In genomic region chr19:7401694-7402093, GRCh38 we compare ENCODE assay signal across 31 cellular contexts.
"Had no signal": no experiment of that assay in that cellular context is flagged by ENCODE, and none has a peak within 500 bp of the region (broad histone marks: within the 10 kb centered on the region; RNA-seq: fewer than 3 reads in every experiment).

No MANE protein-coding gene starts in this region.

- H3K4me3 Mint-ChIP-seq: activated CD8-positive, alpha-beta T cell treated with anti-CD3 and anti-CD28 coated beads for 36 hours; activated naive CD8-positive, alpha-beta T cell treated with anti-CD3 and anti-CD28 coated beads for 36 hours; activated naive CD8-positive, alpha-beta T cell treated with anti-CD3 and anti-CD28 coated beads, Interleukin-2, amount 50 U/mL, for 24 hours; activated T-cell treated with anti-CD3 and anti-CD28 coated beads, Interleukin-2, amount 50 U/mL, for 72 hours had no signal

- H3K27me3 ChIP-seq: adrenal gland, body of pancreas, esophagus squamous epithelium, gastroesophageal sphincter, heart right ventricle, hepatocyte had no signal

- H3K27ac ChIP-seq: adrenal gland, epithelial cell of prostate, esophagus squamous epithelium, gastroesophageal sphincter, heart right ventricle, hepatocyte had no signal

- DNase-seq: activated CD4-positive, alpha-beta T cell treated with anti-CD3 and anti-CD28 coated beads for 48 hours; activated CD4-positive, alpha-beta T cell treated with anti-CD3 and anti-CD28 coated beads, Interleukin-2, amount 50 U/mL, for 1 hour; activated CD4-positive, alpha-beta T cell treated with anti-CD3 and anti-CD28 coated beads, Interleukin-2, amount 50 U/mL, for 48 hours; activated CD4-positive, CD25-positive, alpha-beta regulatory T cell; activated CD4-positive, CD25-positive, alpha-beta regulatory T cell treated with anti-CD3 and anti-CD28 coated beads, Interleukin-2, amount 50 U/mL, for 72 hours; activated CD8-positive, alpha-beta memory T cell treated with anti-CD3 and anti-CD28 coated beads for 24 hours; activated CD8-positive, alpha-beta T cell treated with anti-CD3 and anti-CD28 coated beads for 36 hours; activated gamma-delta T cell; activated naive CD4-positive, alpha-beta T cell; activated naive CD4-positive, alpha-beta T cell treated with anti-CD3 and anti-CD28 coated beads, Interleukin-2, amount 50 U/mL, for 16 hours; activated naive CD8-positive, alpha-beta T cell treated with anti-CD3 and anti-CD28 coated beads for 36 hours; activated naive CD8-positive, alpha-beta T cell treated with anti-CD3 and anti-CD28 coated beads, Interleukin-2, amount 50 U/mL, for 24 hours; activated T-cell treated with anti-CD3 and anti-CD28 coated beads, Interleukin-2, amount 50 U/mL, for 72 hours; adrenal gland; amygdala; aorta; body of pancreas; caudate nucleus; cortex of kidney; dermis blood vessel endothelial cell; effector CD4-positive, alpha-beta T cell; esophagus squamous epithelium; foreskin melanocyte; heart right ventricle; T-helper 2 cell had no signal

- H3K4me2 ChIP-seq: hepatocyte had no signal

- ATAC-seq: activated CD8-positive, alpha-beta T cell treated with anti-CD3 and anti-CD28 coated beads for 36 hours; activated naive CD8-positive, alpha-beta T cell treated with anti-CD3 and anti-CD28 coated beads, Interleukin-2, amount 50 U/mL, for 24 hours; activated T-cell treated with anti-CD3 and anti-CD28 coated beads, Interleukin-2, amount 50 U/mL, for 72 hours; body of pancreas; gastroesophageal sphincter; heart right ventricle had no signal

- H3K27me3 Mint-ChIP-seq: activated CD8-positive, alpha-beta T cell treated with anti-CD3 and anti-CD28 coated beads for 36 hours; activated naive CD8-positive, alpha-beta T cell treated with anti-CD3 and anti-CD28 coated beads for 36 hours; activated naive CD8-positive, alpha-beta T cell treated with anti-CD3 and anti-CD28 coated beads, Interleukin-2, amount 50 U/mL, for 24 hours had no signal

- H3K9me3 ChIP-seq: adrenal gland, body of pancreas, esophagus squamous epithelium, gastroesophageal sphincter, heart right ventricle had no signal

- H3K4me3 ChIP-seq: adrenal gland, body of pancreas, esophagus squamous epithelium, gastroesophageal sphincter, heart right ventricle, hepatocyte had no signal

- H3K36me3 ChIP-seq: adrenal gland had no signal

- H3K27ac Mint-ChIP-seq: activated naive CD8-positive, alpha-beta T cell treated with anti-CD3 and anti-CD28 coated beads for 36 hours; activated naive CD8-positive, alpha-beta T cell treated with anti-CD3 and anti-CD28 coated beads, Interleukin-2, amount 50 U/mL, for 24 hours; activated T-cell treated with anti-CD3 and anti-CD28 coated beads, Interleukin-2, amount 50 U/mL, for 72 hours had no signal

- FAIRE-seq: colon, endometrium, endothelial cell of umbilical vein had no signal

- H2AFZ ChIP-seq: hepatocyte had no signal

- H3K9me3 Mint-ChIP-seq: activated naive CD8-positive, alpha-beta T cell treated with anti-CD3 and anti-CD28 coated beads for 36 hours; activated naive CD8-positive, alpha-beta T cell treated with anti-CD3 and anti-CD28 coated beads, Interleukin-2, amount 50 U/mL, for 24 hours; activated T-cell treated with anti-CD3 and anti-CD28 coated beads, Interleukin-2, amount 50 U/mL, for 72 hours had no signal
